In genomic region chr3:141804447-141804777, GRCh38 we compare ENCODE assay signal across 27 cellular contexts. TPM values are rescaled to one million over a fixed set of nuclear protein-coding genes. Genes with fewer than 3 reads are reported as not detected.
"Had no signal": no experiment of that assay in that cellular context is flagged by ENCODE, and none has a peak within 500 bp of the region (broad histone marks: within the 10 kb centered on the region; RNA-seq: fewer than 3 reads in every experiment).

No MANE protein-coding gene starts in this region.

- H3K27me3 Mint-ChIP-seq: stimulated activated naive B cell treated with anti-CD40 and anti-IgM and Interleukin-4, amounts not matched to agents 10 μg/mL and 1 μg/mL and 100 μg/mL, for 72 hours; stimulated activated naive CD8-positive, alpha-beta T cell treated with anti-CD3 and anti-CD28 coated beads, Interleukin-15, amount 100 ng/mL, for 72 hours had no signal

- H3K4me3 ChIP-seq: coronary artery, hepatocyte, lung, psoas muscle, spleen, testis, tibial nerve had no signal

- H3K79me2 ChIP-seq: hepatocyte had no signal

- H3K4me1 ChIP-seq: psoas muscle, spleen, testis, tibial nerve had no signal

- H3K9me3 ChIP-seq: neutrophil, testis had no signal

- H3K4me3 Mint-ChIP-seq: endodermal cell; naive thymus-derived CD4-positive, alpha-beta T cell; nephron progenitor cell; stimulated activated naive B cell treated with anti-CD40 and anti-IgM and Interleukin-4, amounts not matched to agents 10 μg/mL and 1 μg/mL and 100 μg/mL, for 72 hours; stimulated activated naive CD8-positive, alpha-beta T cell treated with anti-CD3 and anti-CD28 coated beads, Interleukin-15, amount 100 ng/mL, for 72 hours had no signal

- H3K36me3 Mint-ChIP-seq: stimulated activated naive B cell treated with anti-CD40 and anti-IgM and Interleukin-4, amounts not matched to agents 10 μg/mL and 1 μg/mL and 100 μg/mL, for 72 hours had no signal

- DNase-seq: effector CD4-positive, alpha-beta T cell; endodermal cell; foreskin melanocyte; head of caudate nucleus; left colon; left ventricle myocardium superior; naive thymus-derived CD4-positive, alpha-beta T cell; nephron progenitor cell; psoas muscle; retina; spleen; stimulated activated CD4-positive, alpha-beta T cell treated with anti-CD3 and anti-CD28 coated beads, Interleukin-15, amount 100 ng/mL, for 24 hours; stimulated activated CD4-positive, alpha-beta T cell treated with anti-CD3 and anti-CD28 coated beads, Interleukin-1b, Interleukin-23, amount 100 ng/mL, for 48 hours; stimulated activated CD4-positive, alpha-beta T cell treated with anti-CD3 and anti-CD28 coated beads, Interleukin-4, amount 100 ng/mL, for 24 hours; stimulated activated naive B cell treated with anti-CD40 and anti-IgM and Interleukin-4, amounts not matched to agents 10 μg/mL and 1 μg/mL and 100 μg/mL, for 72 hours; stimulated activated naive CD8-positive, alpha-beta T cell treated with anti-CD3 and anti-CD28 coated beads, Interleukin-15, amount 100 ng/mL, for 72 hours; testis had no signal

- H3K4me2 ChIP-seq: hepatocyte had no signal

- H3K27ac ChIP-seq: coronary artery, hepatocyte, neutrophil, psoas muscle, spleen, testis, tibial nerve had no signal

- H3K27ac Mint-ChIP-seq: endodermal cell; naive thymus-derived CD4-positive, alpha-beta T cell; nephron progenitor cell; stimulated activated naive B cell treated with anti-CD40 and anti-IgM and Interleukin-4, amounts not matched to agents 10 μg/mL and 1 μg/mL and 100 μg/mL, for 72 hours; stimulated activated naive CD8-positive, alpha-beta T cell treated with anti-CD3 and anti-CD28 coated beads, Interleukin-15, amount 100 ng/mL, for 72 hours had no signal

- H3K36me3 ChIP-seq: neutrophil, spleen, tibial nerve had no signal

- ATAC-seq: left colon; left ventricle myocardium superior; naive thymus-derived CD4-positive, alpha-beta T cell; psoas muscle; sciatic nerve; stimulated activated naive B cell treated with anti-CD40 and anti-IgM and Interleukin-4, amounts not matched to agents 10 μg/mL and 1 μg/mL and 100 μg/mL, for 72 hours; stimulated activated naive CD8-positive, alpha-beta T cell treated with anti-CD3 and anti-CD28 coated beads, Interleukin-15, amount 100 ng/mL, for 72 hours had no signal

- H3K4me1 Mint-ChIP-seq: nephron progenitor cell; stimulated activated naive B cell treated with anti-CD40 and anti-IgM and Interleukin-4, amounts not matched to agents 10 μg/mL and 1 μg/mL and 100 μg/mL, for 72 hours; stimulated activated naive CD8-positive, alpha-beta T cell treated with anti-CD3 and anti-CD28 coated beads, Interleukin-15, amount 100 ng/mL, for 72 hours had no signal

- H3K27me3 ChIP-seq: hepatocyte, neutrophil, spleen, testis, tibial nerve had no signal

- H2AFZ ChIP-seq: hepatocyte had no signal

RNA-seq across cellular contexts. Expression of gene GRK7, which starts 41.2 kb away (rescaled TPM):
- total RNA-seq: dermis microvascular lymphatic vessel endothelial cell, endodermal cell, kidney epithelial cell, left colon, left ventricle myocardium superior, osteoblast, sciatic nerve, skeletal muscle tissue had no signal
- polyA plus RNA-seq: hepatocyte; naive thymus-derived CD4-positive, alpha-beta T cell had no signal
